ENCODE assay signal across 10 cellular contexts in genomic region chr4:1172971-1173757, GRCh38. TPM values are rescaled to one million over a fixed set of nuclear protein-coding genes. Genes with fewer than 3 reads are reported as not detected.
DNase-seq lines count a peak whose midpoint lies in the region; ATAC-seq and TF ChIP-seq lines count a peak whose summit lies in the region.
"Had no signal": no experiment of that assay in that cellular context is flagged by ENCODE, and none has a peak within 500 bp of the region (broad histone marks: within the 10 kb centered on the region; RNA-seq: fewer than 3 reads in every experiment).

No MANE protein-coding gene starts in this region.

- no peak for DNase-seq in CD4-positive, alpha-beta memory T cell
- DNase-seq in T-cell (no peak), heart right ventricle (no peak), posterior vena cava (ENCODE audit: low spot score) (peak; percentile 86), NCI-H2107 (lab: John Stamatoyannopoulos, UW) (no peak)
- DNase-seq: GOT3 had no signal

- no peak overlapping the region for H3K27ac ChIP-seq in CD4-positive, alpha-beta memory T cell (ENCODE audit: low read depth, low read length)
- peak overlapping the region; percentile 56 to 85 (median 66) for H3K27ac ChIP-seq in heart right ventricle

- H3K4me1 ChIP-seq in CD4-positive, alpha-beta memory T cell (ENCODE audit: insufficient read depth, low read length): peaks cover 17% of the 10 kb centered on the region
- peaks cover 10 to 56% (median 44%) of the 10 kb centered on the region in 9 donors for H3K4me1 ChIP-seq in heart right ventricle

- no peaks in the 10 kb centered on the region for H3K9me3 ChIP-seq in CD4-positive, alpha-beta memory T cell (ENCODE audit: control insufficient read depth in 1 of 2, low read length in 2 of 2)
- no peaks in the 10 kb centered on the region for H3K9me3 ChIP-seq in heart right ventricle

- CTCF ChIA-PET in CD4-positive, alpha-beta memory T cell (lab: Charles Lee; ENCODE audit: partially characterized antibody): interaction anchor here (0.9 to 2.0 kb wide), 4 partner anchors 10 to 95 kb away, joined by 3 to 6 read pairs (median 4); no protein-coding TSS in a partner anchor
- CTCF ChIA-PET in T-cell (lab: Charles Lee): interaction anchor here in 1 of 2 donors (0.5 kb wide), 1 partner anchor 11 kb away, joined by 5 read pairs; no protein-coding TSS in a partner anchor

- H3K36me3 ChIP-seq in CD4-positive, alpha-beta memory T cell (ENCODE audit: insufficient read depth, low read length): no peaks in the 10 kb centered on the region
- H3K36me3 ChIP-seq in heart right ventricle: peaks cover 0 to 12% (median 0%) of the 10 kb centered on the region in 9 donors

- peaks cover 0 to 18% (median 5%) of the 10 kb centered on the region in 4 donors for H3K4me1 Mint-ChIP-seq in CD4-positive, alpha-beta memory T cell
- peaks cover 12 to 27% (median 20%) of the 10 kb centered on the region in 3 donors for H3K4me1 Mint-ChIP-seq in T-cell

- no peaks in the 10 kb centered on the region for H3K36me3 Mint-ChIP-seq in CD4-positive, alpha-beta memory T cell
- H3K36me3 Mint-ChIP-seq in T-cell: no peaks in the 10 kb centered on the region

- H3K9me3 Mint-ChIP-seq in CD4-positive, alpha-beta memory T cell: no peaks in the 10 kb centered on the region
- H3K9me3 Mint-ChIP-seq in T-cell: no peaks in the 10 kb centered on the region

- H3K4me3 ChIP-seq in CD4-positive, alpha-beta memory T cell (ENCODE audit: low read length in 2 of 2): no peak overlapping the region
- H3K4me3 ChIP-seq in heart right ventricle: peak overlapping the region in 5 of 10 donors; percentile 22 to 51 (median 26)

- POLR2A ChIA-PET in CD4-positive, alpha-beta memory T cell (lab: Charles Lee; ENCODE audit: partially characterized antibody): interaction anchor here (1.1 to 2.5 kb wide), 3 partner anchors 29 to 75 kb away, joined by 3 to 16 read pairs (median 6); partner anchors contain the start of gene CTBP1
- POLR2A ChIA-PET in T-cell (lab: Charles Lee): interaction anchor here in 1 of 2 donors (0.6 kb wide), 1 partner anchor 10 kb away, joined by 7 read pairs; no protein-coding TSS in a partner anchor

- H3K27ac Mint-ChIP-seq in CD4-positive, alpha-beta memory T cell: no peak overlapping the region
- H3K27ac Mint-ChIP-seq in T-cell: no peak overlapping the region

- 47 to 55% methylated on average over 19 to 20 of the region's 20 CpGs for WGBS in heart right ventricle, 2 donors

- TF ChIP-seq CTCF in heart right ventricle (IDR thresholded peaks at IDR 0.05): no peak

- ATAC-seq in T-cell (replicated peaks in 1 of 4) (no peak), heart right ventricle (peak; percentile 28 to 68 (median 60)), HG03039 (IDR thresholded peaks at IDR 0.05; ENCODE audit: unreplicated experiment) (no peak), HG03354 (IDR thresholded peaks at IDR 0.05; ENCODE audit: poor library complexity, severe bottlenecking, unreplicated experiment) (no peak), HG03460 (IDR thresholded peaks at IDR 0.05; ENCODE audit: unreplicated experiment) (no peak)

- intact Hi-C loops in CD4-positive, alpha-beta memory T cell (cut with micrococcal nuclease): no loop called here
- intact Hi-C loops in heart right ventricle (cut with DNase I): loop anchor here in 4 of 10 donors (1.0 to 5.0 kb wide), 5 partner anchors 20 to 74 kb away; partner anchors contain the start of gene CTBP1 (in 1 of the 4)
- intact Hi-C loops in posterior vena cava (cut with DNase I): loop anchor here in 1 of 2 donors (5.0 kb wide), 1 partner anchor 34 kb away; no protein-coding TSS in a partner anchor

- H3K27me3 ChIP-seq in CD4-positive, alpha-beta memory T cell (ENCODE audit: insufficient read depth, low read length): peaks cover 16% of the 10 kb centered on the region
- H3K27me3 ChIP-seq in heart right ventricle: peaks cover 9 to 54% (median 30%) of the 10 kb centered on the region in 7 donors

- peak overlapping the region in 5 of 8 donors; percentile 1 to 61 (median 20) for H3K4me3 Mint-ChIP-seq in CD4-positive, alpha-beta memory T cell
- H3K4me3 Mint-ChIP-seq in T-cell: peak overlapping the region in 2 of 3 donors; percentile 3 to 64

- H3K27me3 Mint-ChIP-seq in CD4-positive, alpha-beta memory T cell: peaks cover 2 to 6% of the 10 kb centered on the region in 2 donors
- H3K27me3 Mint-ChIP-seq in T-cell: peaks cover 6 to 19% of the 10 kb centered on the region in 2 donors

RNA-seq across cellular contexts. Expression of gene SPON2, which starts 0.8 kb away (rescaled TPM):
- total RNA-seq in CD4-positive, alpha-beta memory T cell: 1 to 10 TPM; 7.2 TPM
- 1 to 10 TPM; 5.4 to 8.4 TPM for polyA plus RNA-seq in CD4-positive, alpha-beta memory T cell
- total RNA-seq in T-cell: 10 to 100 TPM; 13.6 to 39.8 (median 18.9) TPM
- total RNA-seq in heart right ventricle: 10 to 100 TPM in 7 of 10 donors, 1 to 10 TPM in 3; 5.3 to 25.5 (median 11.6) TPM
- 10 to 100 TPM; 14.5 to 40.5 TPM for polyA plus RNA-seq in heart right ventricle
- 10 to 100 TPM; 18.1 to 63.3 TPM for total RNA-seq in posterior vena cava

RNA-seq across cellular contexts. Expression of gene RNF212, which starts 59.8 kb away (rescaled TPM):
- 1 to 10 TPM; 2.3 to 2.4 TPM for total RNA-seq in CD4-positive, alpha-beta memory T cell
- polyA plus RNA-seq in CD4-positive, alpha-beta memory T cell: 1 to 10 TPM; 3.7 to 4.2 TPM
- total RNA-seq in T-cell (1 to 10 TPM; 3.0 to 5.3 (median 3.9) TPM), heart right ventricle (1 to 10 TPM in 1 of 10 donors, under 1 TPM in 5, not detected in 4; 0.21 to 2.1 (median 0.31) TPM), posterior vena cava (1 to 10 TPM in 1 of 2 donors, under 1 TPM in 1; 0.76 to 4.0 TPM)
- under 1 TPM; 0.29 to 0.87 TPM for polyA plus RNA-seq in heart right ventricle
- total RNA-seq: LHCN-M2 had no signal

Comparison
In these comparisons a context has a peak if more than half of its experiments do, and no peak if none do; other contexts are left out.
1. ATAC-seq: peak in heart right ventricle (8 of 8); none in T-cell (0 of 4), HG03039 (single experiment), HG03354 (single experiment) and HG03460 (single experiment).